Comparison of ENCODE assay signal across 10 cellular contexts in the genomic region with DNA sequence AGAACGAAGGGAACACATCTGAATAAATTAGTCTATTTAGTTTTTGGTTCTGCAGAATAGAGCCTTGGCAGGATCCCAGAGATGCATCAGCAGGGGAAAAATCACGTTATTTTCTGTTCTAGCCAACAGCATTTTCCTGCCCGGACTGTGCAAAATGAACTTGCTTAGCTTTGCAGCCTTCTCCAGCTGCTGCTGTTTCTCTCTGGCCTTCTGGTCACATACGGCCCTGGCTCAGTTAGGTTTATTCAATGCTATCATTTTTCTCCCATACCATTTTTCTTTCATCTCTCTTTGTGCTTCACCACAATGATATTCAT.
DNase-seq lines count a peak whose midpoint lies in the region; ATAC-seq and TF ChIP-seq lines count a peak whose summit lies in the region.
"Had no signal": no experiment of that assay in that cellular context is flagged by ENCODE, and none has a peak within 500 bp of the region (broad histone marks: within the 10 kb centered on the region; RNA-seq: fewer than 3 reads in every experiment).

No MANE protein-coding gene starts in this region.

- no peaks in the 10 kb centered on the region for H3K27me3 ChIP-seq in dorsolateral prefrontal cortex

- no peak overlapping the region for H3K4me3 ChIP-seq in dorsolateral prefrontal cortex

- intact Hi-C loops in dorsolateral prefrontal cortex (cut with DNase I) (no loop called here), sciatic nerve (cut with DNase I) (no loop called here)

- H3K27ac ChIP-seq in dorsolateral prefrontal cortex: peak overlapping the region in 55 of 59 donors; percentile 5 to 82 (median 59)

- DNase-seq in NCI-H526 (lab: John Stamatoyannopoulos, UW) (peak; percentile 40 to 74), NCI-H526 treated with DMSO at 0.1 percent for 48 hours (lab: John Stamatoyannopoulos, UW) (no peak), NCI-H1694 (lab: John Stamatoyannopoulos, UW) (peak; percentile 35), dorsolateral prefrontal cortex (peak in 2 of 10 donors; percentile 16 to 42), sciatic nerve (ENCODE audit: low spot score) (peak; percentile 69), NCI-H2227 treated with DMSO at 0.1 percent for 48 hours (lab: John Stamatoyannopoulos, UW) (no peak), DMS114 treated with DMSO at 0.1 percent for 48 hours (lab: John Stamatoyannopoulos, UW; ENCODE audit: unreplicated experiment) (no peak)
- DNase-seq: 8988T, NCI-H2081 treated with DMSO at 0.1 percent for 48 hours had no signal

- no peak for TF ChIP-seq CTCF in dorsolateral prefrontal cortex (IDR thresholded peaks at IDR 0.05 in 54 of 56, conservative IDR thresholded peaks at IDR 0.05 in 2 of 56; ENCODE audit: low read depth in 1 of 56, partially characterized antibody in 56 of 56)

- peak; percentile 72 for ATAC-seq in sciatic nerve
- ATAC-seq in HG03565 (IDR thresholded peaks at IDR 0.05; ENCODE audit: unreplicated experiment): no peak

Comparison
In these comparisons a context has a peak if more than half of its experiments do, and no peak if none do; other contexts are left out.
1. DNase-seq: peak in NCI-H526 (2 of 2), NCI-H1694 (single experiment) and sciatic nerve (single experiment); none in NCI-H526 treated with DMSO at 0.1 percent for 48 hours (single experiment), NCI-H2227 treated with DMSO at 0.1 percent for 48 hours (single experiment) and DMS114 treated with DMSO at 0.1 percent for 48 hours (single experiment).